ENCODE assay signal across 8 cellular contexts in genomic region chr17:6070280-6070894, GRCh38. TPM values are rescaled to one million over a fixed set of nuclear protein-coding genes. Genes with fewer than 3 reads are reported as not detected.
DNase-seq lines count a peak whose midpoint lies in the region; ATAC-seq and TF ChIP-seq lines count a peak whose summit lies in the region.

Gene WSCD1 (plus strand): TSS chr17:6070379. CDS start chr17:6080659, 10,280 bp downstream.

- H3K4me1 ChIP-seq in skeletal muscle satellite cell (ENCODE audit: control insufficient read depth, insufficient read depth, low read length), result peaks cover 22% of the 10 kb centered on the region

- in situ Hi-C loops in astrocyte of the cerebellum (cut with HindIII; ENCODE audit: low sequenced_read_pairs), result no loop called here

- TF ChIP-seq CTCF in astrocyte of the cerebellum (IDR thresholded peaks at IDR 0.05; ENCODE audit: low read depth, low read length, missing control alignments), result no peak

- peak; percentile 21 for DNase-seq in stimulated activated CD4-positive, alpha-beta T cell treated with anti-CD3 and anti-CD28 coated beads, Interleukin-4, amount 100 ng/mL, for 1 hour
- DNase-seq in stimulated activated CD4-positive, alpha-beta T cell treated with anti-CD3 and anti-CD28 coated beads, Interleukin-2, amount 100 ng/mL, for 48 hours, result no peak
- DNase-seq in astrocyte of the cerebellum (ENCODE audit: low read depth) (no peak), iPS-NIHi11 (ENCODE audit: low spot score) (peak; percentile 89)

- H3K36me3 ChIP-seq in skeletal muscle satellite cell (ENCODE audit: insufficient read depth, low read length), result no peaks in the 10 kb centered on the region

- peak within 1 kb of the TSS; percentile 42 for H3K4me3 ChIP-seq in astrocyte of the cerebellum (ENCODE audit: low read depth, low read length)
- peak within 1 kb of the TSS; percentile 70 for H3K4me3 ChIP-seq in skeletal muscle satellite cell (ENCODE audit: low read length)

- H3K4me2 ChIP-seq in skeletal muscle satellite cell (ENCODE audit: low read length), result peak within 1 kb of the TSS; percentile 85

- no peaks in the 10 kb centered on the region for H3K9me3 ChIP-seq in skeletal muscle satellite cell (replicated peaks; ENCODE audit: low read length)

- H3K9ac ChIP-seq in skeletal muscle satellite cell (ENCODE audit: low read depth, low read length), result no peak within 1 kb of the TSS

- no peak for ATAC-seq in GM18858 (IDR thresholded peaks at IDR 0.05; ENCODE audit: unreplicated experiment)
- no peak for ATAC-seq in HG02759 (IDR thresholded peaks at IDR 0.05; ENCODE audit: unreplicated experiment)
- no peak for ATAC-seq in HG03565 (IDR thresholded peaks at IDR 0.05; ENCODE audit: unreplicated experiment)

- H3K27me3 ChIP-seq in skeletal muscle satellite cell (ENCODE audit: control insufficient read depth, insufficient read depth, low read length), result peaks cover 27% of the 10 kb centered on the region

RNA-seq across cellular contexts. Expression of gene WSCD1, which starts in this region (rescaled TPM):
- total RNA-seq in skeletal muscle satellite cell (2012; rRNA removed), result under 0.01 and 1.3 TPM in 2 replicates

Comparison
In these comparisons a context has a peak if more than half of its experiments do, and no peak if none do; other contexts are left out.
1. DNase-seq: peak in stimulated activated CD4-positive, alpha-beta T cell treated with anti-CD3 and anti-CD28 coated beads, Interleukin-4, amount 100 ng/mL, for 1 hour (single experiment) and iPS-NIHi11 (single experiment); none in stimulated activated CD4-positive, alpha-beta T cell treated with anti-CD3 and anti-CD28 coated beads, Interleukin-2, amount 100 ng/mL, for 48 hours (0 of 2) and astrocyte of the cerebellum (single experiment).